1 cellular context compared by ENCODE assay signal in the genomic region with DNA sequence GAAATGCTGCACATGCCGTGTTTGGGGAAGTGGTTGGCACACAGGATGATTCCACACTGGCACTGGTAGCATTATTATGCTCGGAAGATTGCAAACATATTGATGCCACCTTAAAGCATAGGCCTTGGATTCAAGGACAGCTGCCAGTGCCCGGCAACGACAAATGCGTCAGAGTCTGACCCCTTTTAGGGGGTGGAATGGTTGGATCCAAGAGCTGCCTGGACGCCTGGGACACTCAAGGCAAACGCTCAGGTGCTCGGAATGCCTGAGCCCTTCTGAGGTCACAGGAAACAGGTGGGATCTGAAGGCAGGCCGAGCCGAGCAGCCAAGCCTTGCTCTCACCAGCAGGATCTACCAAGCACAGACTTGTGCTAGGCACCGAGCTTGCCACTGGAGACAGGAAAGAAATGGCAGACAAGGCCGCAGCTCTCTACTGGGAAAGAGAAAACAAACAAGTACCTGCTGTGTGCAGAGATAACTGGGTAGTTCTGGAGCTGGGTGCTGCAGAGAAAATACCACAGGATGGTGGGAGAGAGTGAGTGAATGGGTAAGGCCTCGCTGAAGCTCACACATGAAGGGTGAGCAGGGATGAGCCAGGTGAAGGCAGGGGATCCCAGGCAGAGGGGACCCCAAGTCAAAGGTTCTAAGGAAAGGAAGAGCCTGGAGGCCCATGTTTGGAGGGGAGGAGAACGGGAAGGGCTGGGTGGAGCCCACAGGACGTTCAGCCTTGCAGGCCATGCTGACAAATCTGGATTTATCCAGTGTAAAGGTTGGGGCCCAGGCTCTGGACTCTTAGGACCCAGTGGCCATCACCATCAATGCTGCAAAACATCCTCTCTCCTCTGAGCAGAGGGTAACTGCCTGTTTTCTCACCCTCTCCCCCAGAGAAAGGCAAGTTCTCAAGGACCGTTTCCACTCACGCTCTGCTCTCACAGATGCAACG.
TF ChIP-seq lines count a peak whose summit lies in the region.

No MANE protein-coding gene starts in this region.

TF ChIP-seq in HepG2, 621 proteins besides CTCF, POLR2A, EP300 and RAD21 (continued from another document):
- TF ChIP-seq PBX3 (CRISPR knock-in tag; IDR thresholded peaks at IDR 0.05; ENCODE audit: borderline replicate concordance), result no peak
- no peak for TF ChIP-seq ZNF546 (CRISPR knock-in tag; conservative IDR thresholded peaks at IDR 0.05)
- TF ChIP-seq YEATS2 (CRISPR knock-in tag; IDR thresholded peaks at IDR 0.05; ENCODE audit: borderline replicate concordance), result no peak
- TF ChIP-seq GLI4 (CRISPR knock-in tag; IDR thresholded peaks at IDR 0.05; ENCODE audit: borderline replicate concordance), result no peak
- TF ChIP-seq ZNF441 (CRISPR knock-in tag; IDR thresholded peaks at IDR 0.05; ENCODE audit: borderline replicate concordance), result no peak
- no peak for TF ChIP-seq ZBTB21 (CRISPR knock-in tag; IDR thresholded peaks at IDR 0.05)
- TF ChIP-seq ZNF761 (CRISPR knock-in tag; conservative IDR thresholded peaks at IDR 0.05), result peak; percentile 85; the same call in 1 of the 2 replicates
- no peak for TF ChIP-seq NR3C1 (CRISPR knock-in tag; IDR thresholded peaks at IDR 0.05)
- TF ChIP-seq STAT5B (CRISPR knock-in tag; IDR thresholded peaks at IDR 0.05), result no peak
- TF ChIP-seq ZNF619 (CRISPR knock-in tag; IDR thresholded peaks at IDR 0.05), result 0 out of 2 replicates have a peak, but pooled peaks have one; percentile 31
- TF ChIP-seq, protein P1, sequence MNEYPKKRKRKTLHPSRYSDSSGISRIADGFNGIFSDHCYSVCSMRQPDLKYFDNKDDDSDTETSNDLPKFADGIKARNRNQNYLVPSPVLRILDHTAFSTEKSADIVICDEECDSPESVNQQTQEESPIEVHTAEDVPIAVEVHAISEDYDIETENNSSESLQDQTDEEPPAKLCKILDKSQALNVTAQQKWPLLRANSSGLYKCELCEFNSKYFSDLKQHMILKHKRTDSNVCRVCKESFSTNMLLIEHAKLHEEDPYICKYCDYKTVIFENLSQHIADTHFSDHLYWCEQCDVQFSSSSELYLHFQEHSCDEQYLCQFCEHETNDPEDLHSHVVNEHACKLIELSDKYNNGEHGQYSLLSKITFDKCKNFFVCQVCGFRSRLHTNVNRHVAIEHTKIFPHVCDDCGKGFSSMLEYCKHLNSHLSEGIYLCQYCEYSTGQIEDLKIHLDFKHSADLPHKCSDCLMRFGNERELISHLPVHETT (CRISPR knock-in tag; conservative IDR thresholded peaks at IDR 0.05), result no peak
- no peak for TF ChIP-seq EHMT2 (IDR thresholded peaks at IDR 0.05; ENCODE audit: borderline replicate concordance, low read depth, low read length)
- no peak for TF ChIP-seq MAZ (IDR thresholded peaks at IDR 0.05; ENCODE audit: borderline replicate concordance, low read depth, low read length)
- no peak for TF ChIP-seq MAZ (CRISPR knock-in tag; IDR thresholded peaks at IDR 0.05; ENCODE audit: low read depth)
- TF ChIP-seq HNRNPL (IDR thresholded peaks at IDR 0.05; ENCODE audit: low read depth, low read length), result no peak
- TF ChIP-seq HBP1 (CRISPR knock-in tag; IDR thresholded peaks at IDR 0.05; ENCODE audit: low read depth), result 0 out of 2 replicates have a peak, but pooled peaks have one; percentile 32
- 0 out of 2 replicates have a peak, but pooled peaks have one; percentile 41 for TF ChIP-seq GTF3A (CRISPR knock-in tag; conservative IDR thresholded peaks at IDR 0.05)
- TF ChIP-seq HMGXB4 (CRISPR knock-in tag; IDR thresholded peaks at IDR 0.05; ENCODE audit: borderline replicate concordance in 1 of 2, low read depth in 1 of 2), result peak in 1 of 2 experiments; percentile 30; a peak in 1 of 4 replicates
- TF ChIP-seq EEA1 (CRISPR knock-in tag; IDR thresholded peaks at IDR 0.05; ENCODE audit: borderline replicate concordance), result no peak
- TF ChIP-seq DNMT3B (CRISPR knock-in tag; conservative IDR thresholded peaks at IDR 0.05), result no peak
- peak; percentile 25 for TF ChIP-seq UBTF (CRISPR knock-in tag; IDR thresholded peaks at IDR 0.05)
- TF ChIP-seq PRDM15 (CRISPR knock-in tag; IDR thresholded peaks at IDR 0.05), result no peak
- no peak for TF ChIP-seq ZKSCAN8 (CRISPR knock-in tag; IDR thresholded peaks at IDR 0.05; ENCODE audit: borderline replicate concordance)
- TF ChIP-seq SPEN (CRISPR knock-in tag; IDR thresholded peaks at IDR 0.05; ENCODE audit: low read depth), result 0 out of 2 replicates have a peak, but pooled peaks have one; percentile 6
- TF ChIP-seq NFRKB (IDR thresholded peaks at IDR 0.05), result no peak
- TF ChIP-seq ZSCAN29 (CRISPR knock-in tag; conservative IDR thresholded peaks at IDR 0.05), result 0 out of 2 replicates have a peak, but pooled peaks have one; percentile 59
